In genomic region chr2:237085261-237086221, GRCh38 we compare ENCODE assay signal across 8 cellular contexts. TPM values are rescaled to one million over a fixed set of nuclear protein-coding genes. Genes with fewer than 3 reads are reported as not detected.
DNase-seq lines count a peak whose midpoint lies in the region; ATAC-seq and TF ChIP-seq lines count a peak whose summit lies in the region.

TSS of gene COPS8 (plus strand) at chr2:237085889. CDS start at chr2:237085965, 76 bp downstream.

- H3K27ac Mint-ChIP-seq in T-helper 17 cell (peak within 1 kb of the TSS; percentile 98), progenitor cell of endocrine pancreas (peak within 1 kb of the TSS; percentile 99)

- H3K27me3 Mint-ChIP-seq in T-helper 17 cell (no peaks in the 10 kb centered on the region), progenitor cell of endocrine pancreas (no peaks in the 10 kb centered on the region)

- H3K9me3 ChIP-seq in T-helper 17 cell (ENCODE audit: control insufficient read depth, low read length, poor library complexity, severe bottlenecking), result no peaks in the 10 kb centered on the region

- DNase-seq in NCI-H1694 treated with DMSO at 0.1 percent for 48 hours (lab: John Stamatoyannopoulos, UW), result peak; percentile 90
- DNase-seq in T-helper 17 cell, result peak; percentile 78 to 91 (median 81)
- peak; percentile 61 to 97 (median 90) for DNase-seq in amygdala (lab: John Stamatoyannopoulos, UW)
- DNase-seq in left cardiac atrium, result peak; percentile 97
- peak; percentile 80 for DNase-seq in progenitor cell of endocrine pancreas (ENCODE audit: low spot score, unreplicated experiment)
- peak; percentile 96 for DNase-seq in ureter (ENCODE audit: low spot score)

- ATAC-seq in HG02885 (IDR thresholded peaks at IDR 0.05; ENCODE audit: poor library complexity, unreplicated experiment) (peak; percentile 99), T-helper 17 cell (peak; percentile 99), left cardiac atrium (peak; percentile 99)

- TF ChIP-seq POLR2A in GM15510 (IDR thresholded peaks at IDR 0.05; ENCODE audit: borderline replicate concordance, extremely low read depth, insufficient read length), result peak; percentile 93

- H3K4me3 Mint-ChIP-seq in T-helper 17 cell (peak within 1 kb of the TSS; percentile 99), progenitor cell of endocrine pancreas (ENCODE audit: low read depth) (peak within 1 kb of the TSS; percentile 100)

- no peaks in the 10 kb centered on the region for H3K9me3 Mint-ChIP-seq in progenitor cell of endocrine pancreas (ENCODE audit: low read depth)

- intact Hi-C loops in left cardiac atrium (cut with DNase I), result no loop called here

- TF ChIP-seq CTCF in progenitor cell of endocrine pancreas (IDR thresholded peaks at IDR 0.05; ENCODE audit: unreplicated experiment), result peak; percentile 48

- H3K36me3 Mint-ChIP-seq in T-helper 17 cell (ENCODE audit: low read depth) (peaks cover 2% of the 10 kb centered on the region), progenitor cell of endocrine pancreas (ENCODE audit: insufficient read depth) (no peaks in the 10 kb centered on the region)

- H3K4me1 Mint-ChIP-seq in T-helper 17 cell (peaks cover 16% of the 10 kb centered on the region), progenitor cell of endocrine pancreas (ENCODE audit: low read depth) (peaks cover 11% of the 10 kb centered on the region)

RNA-seq across cellular contexts. Expression of gene COPS8, which starts in this region (rescaled TPM):
- 10 to 100 TPM; 46.0 to 49.4 TPM for total RNA-seq in T-helper 17 cell
- 10 to 100 TPM; 66.4 to 77.3 TPM for total RNA-seq in left cardiac atrium
- 46.4 and 48.2 TPM in 2 replicates for total RNA-seq in progenitor cell of endocrine pancreas
- total RNA-seq in ureter, result 46.1 TPM

Comparison
In these comparisons a context has a peak if more than half of its experiments do, and no peak if none do; other contexts are left out.
1. Peak in every context shown above with its lines: DNase-seq and ATAC-seq.